18 cellular contexts compared by ENCODE assay signal in the genomic region with DNA sequence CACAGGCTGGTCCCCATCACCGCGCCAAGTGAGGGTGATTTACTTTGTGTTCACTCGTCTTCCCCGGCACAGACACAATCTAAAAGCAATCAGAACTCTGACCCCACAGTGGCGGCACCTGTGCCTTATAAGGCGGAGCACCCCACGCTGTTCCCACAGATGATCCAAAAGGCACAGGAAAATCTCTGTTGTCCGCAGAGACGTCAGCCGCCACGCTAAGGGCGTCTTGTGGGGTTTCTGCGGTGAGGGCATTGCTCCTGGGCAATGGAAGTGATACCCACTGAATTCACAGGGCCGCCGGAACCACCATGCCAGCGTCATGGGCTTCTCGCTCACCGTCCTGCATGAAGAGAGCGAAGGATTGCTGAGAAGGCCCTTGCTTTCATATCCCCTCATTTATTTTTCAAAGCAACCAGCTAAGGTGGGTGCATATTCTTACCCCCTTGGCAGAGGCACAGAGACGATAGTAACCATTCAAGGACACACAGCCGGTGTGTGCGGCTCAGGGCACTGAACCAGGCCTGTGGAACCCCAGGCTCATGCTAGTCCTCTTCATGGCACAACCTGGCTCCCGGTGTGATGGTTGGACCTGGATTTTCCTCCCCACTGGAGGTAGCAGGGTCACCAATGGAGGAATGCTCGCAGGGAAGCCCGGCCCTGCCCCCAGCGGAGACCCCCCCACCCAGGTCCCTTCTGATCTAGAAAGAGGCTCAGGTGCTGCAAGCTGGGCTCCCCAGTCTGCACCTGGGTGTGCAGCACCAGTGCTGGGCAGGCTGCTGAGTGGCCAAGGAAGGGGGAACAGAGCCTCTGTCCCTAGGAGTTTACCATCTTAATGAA.
"Had no signal": no experiment of that assay in that cellular context is flagged by ENCODE, and none has a peak within 500 bp of the region (broad histone marks: within the 10 kb centered on the region; RNA-seq: fewer than 3 reads in every experiment).

No MANE protein-coding gene starts in this region.

- H3K27ac Mint-ChIP-seq: mesothelial cell of epicardium, natural killer cell had no signal

- H3K9me3 Mint-ChIP-seq: mesothelial cell of epicardium, natural killer cell, neural crest cell had no signal

- DNase-seq: cortex of kidney; dorsolateral prefrontal cortex; effector CD8-positive, alpha-beta T cell; gastrocnemius medialis; heart right ventricle; hypothalamus; kidney glomerular epithelial cell; mammary epithelial cell; natural killer cell; nucleus accumbens; pancreas; stimulated activated CD4-positive, alpha-beta T cell treated with anti-CD3 and anti-CD28 coated beads, Interleukin-2, amount 100 ng/mL, for 24 hours; stimulated activated CD4-positive, alpha-beta T cell treated with anti-CD3 and anti-CD28 coated beads, Interleukin-4, amount 100 ng/mL, for 4 hours; stimulated activated naive CD4-positive, alpha-beta T cell; upper lobe of right lung had no signal

- H3K4me1 Mint-ChIP-seq: mesothelial cell of epicardium, natural killer cell, neural crest cell had no signal

- ATAC-seq: gastrocnemius medialis, heart right ventricle, pancreas, sciatic nerve had no signal

- H3K36me3 Mint-ChIP-seq: mesothelial cell of epicardium, natural killer cell had no signal

- H3K4me3 Mint-ChIP-seq: mesothelial cell of epicardium, natural killer cell, neural crest cell had no signal
